ENCODE assay signal across 27 cellular contexts in the genomic region with DNA sequence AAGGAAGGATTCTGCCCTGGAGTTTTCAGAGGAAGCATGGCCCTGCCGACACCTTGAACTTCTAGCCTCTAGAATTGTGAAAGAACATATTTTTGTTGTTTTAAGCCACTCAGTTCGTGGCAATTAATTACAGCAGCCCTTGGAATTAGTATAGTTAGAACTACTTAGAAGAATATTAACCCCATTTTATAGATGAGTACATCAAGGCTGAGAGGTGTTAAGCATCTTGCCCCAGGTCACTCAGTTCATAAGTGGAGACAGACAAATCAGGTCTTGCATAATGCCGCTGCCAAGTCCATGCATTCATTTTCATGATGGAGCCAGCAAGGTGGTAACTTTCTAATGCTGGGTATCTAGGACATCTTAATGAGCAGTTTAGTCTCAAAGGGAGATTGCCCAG. TPM values are rescaled to one million over a fixed set of nuclear protein-coding genes. Genes with fewer than 3 reads are reported as not detected.
"Had no signal": no experiment of that assay in that cellular context is flagged by ENCODE, and none has a peak within 500 bp of the region (broad histone marks: within the 10 kb centered on the region; RNA-seq: fewer than 3 reads in every experiment).

No MANE protein-coding gene starts in this region.

- H3K36me3 ChIP-seq: brain microvascular endothelial cell, heart left ventricle had no signal

- H3K27me3 ChIP-seq: brain microvascular endothelial cell, heart left ventricle had no signal

- H3K4me3 ChIP-seq: heart left ventricle had no signal

- H3K27me3 Mint-ChIP-seq: activated B cell treated with CpG ODN at 0.5 μM for 24 hours; activated naive CD8-positive, alpha-beta T cell had no signal

- H3K27ac ChIP-seq: brain microvascular endothelial cell, heart left ventricle had no signal

- H3K36me3 Mint-ChIP-seq: activated naive CD8-positive, alpha-beta T cell had no signal

- H3K9me3 Mint-ChIP-seq: activated T-cell treated with anti-CD3 and anti-CD28 coated beads, Interleukin-2, amount 50 U/mL, for 4 hours; activated T-helper 17 cell treated with anti-CD3 and anti-CD28 coated beads, Interleukin-2, amount 50 U/mL, for 72 hours had no signal

- ATAC-seq: activated CD4-positive, CD25-positive, alpha-beta regulatory T cell treated with anti-CD3 and anti-CD28 coated beads, Interleukin-2, amount 50 U/mL, for 24 hours; activated CD8-positive, alpha-beta T cell treated with anti-CD3 and anti-CD28 coated beads for 36 hours; activated T-cell treated with anti-CD3 and anti-CD28 coated beads, Interleukin-2, amount 50 U/mL, for 4 hours; activated T-helper 17 cell treated with anti-CD3 and anti-CD28 coated beads, Interleukin-2, amount 50 U/mL, for 72 hours; esophagus mucosa; heart left ventricle had no signal

- H3K4me1 Mint-ChIP-seq: activated B cell treated with CpG ODN at 0.5 μM for 24 hours had no signal

- DNase-seq: activated B cell treated with CpG ODN at 0.5 μM for 24 hours; activated CD4-positive, alpha-beta T cell treated with anti-CD3 and anti-CD28 coated beads for 48 hours; activated CD4-positive, alpha-beta T cell treated with anti-CD3 and anti-CD28 coated beads, Interleukin-2, amount 50 U/mL, for 1 hour; activated CD4-positive, alpha-beta T cell treated with anti-CD3 and anti-CD28 coated beads, Interleukin-2, amount 50 U/mL, for 48 hours; activated CD8-positive, alpha-beta memory T cell treated with anti-CD3 and anti-CD28 coated beads for 24 hours; activated CD8-positive, alpha-beta T cell treated with anti-CD3 and anti-CD28 coated beads for 36 hours; activated effector memory CD4-positive, alpha-beta T cell treated with Interleukin-2 at 50 U/mL for 16 hours; activated gamma-delta T cell treated with Interleukin-2 at 50 U/mL for 16 hours; activated naive CD4-positive, alpha-beta T cell treated with anti-CD3 and anti-CD28 coated beads, Interleukin-2, amount 50 U/mL, for 16 hours; activated naive CD4-positive, alpha-beta T cell treated with Interleukin-2 at 50 U/mL for 16 hours; activated T-cell treated with anti-CD3 and anti-CD28 coated beads, Interleukin-2, amount 50 U/mL, for 4 hours; amniotic stem cell; anterior cingulate cortex; brain microvascular endothelial cell; caudate nucleus; cortex of kidney; dermis blood vessel endothelial cell; effector memory CD4-positive, alpha-beta T cell; endodermal cell; foreskin fibroblast; heart left ventricle; T-helper 2 cell; WERI-Rb-1 had no signal

- H3K27ac Mint-ChIP-seq: activated B cell treated with CpG ODN at 0.5 μM for 24 hours; activated CD8-positive, alpha-beta T cell treated with anti-CD3 and anti-CD28 coated beads for 36 hours; activated naive CD8-positive, alpha-beta T cell; activated T-helper 17 cell treated with anti-CD3 and anti-CD28 coated beads, Interleukin-2, amount 50 U/mL, for 72 hours; endodermal cell had no signal

- H3K4me3 Mint-ChIP-seq: activated B cell treated with CpG ODN at 0.5 μM for 24 hours; activated CD8-positive, alpha-beta T cell treated with anti-CD3 and anti-CD28 coated beads for 36 hours; activated naive CD8-positive, alpha-beta T cell; activated T-cell treated with anti-CD3 and anti-CD28 coated beads, Interleukin-2, amount 50 U/mL, for 4 hours; activated T-helper 17 cell treated with anti-CD3 and anti-CD28 coated beads, Interleukin-2, amount 50 U/mL, for 72 hours; endodermal cell had no signal

RNA-seq across cellular contexts. Expression of gene LDLRAD3, which starts 26.6 kb away (rescaled TPM):
- total RNA-seq: activated B cell treated with CpG ODN at 0.5 μM for 24 hours had no signal
